In genomic region chr16:4935231-4935855, GRCh38 we compare ENCODE assay signal across 8 cellular contexts. TPM values are rescaled to one million over a fixed set of nuclear protein-coding genes. Genes with fewer than 3 reads are reported as not detected.
A peak's percentile ranks its signal among the peaks of the same experiment; 100 is the strongest.
DNase-seq lines count a peak whose midpoint lies in the region; ATAC-seq and TF ChIP-seq lines count a peak whose summit lies in the region.
"Had no signal": no experiment of that assay in that cellular context is flagged by ENCODE, and none has a peak within 500 bp of the region (broad histone marks: within the 10 kb centered on the region; RNA-seq: fewer than 3 reads in every experiment).

No MANE protein-coding gene starts in this region.

- peak overlapping the region; percentile 91 for H3K27ac ChIP-seq in vagina

- H3K4me3 ChIP-seq in mucosa of stomach (ENCODE audit: low read length) = peak overlapping the region; percentile 50
- peak overlapping the region; percentile 77 to 84 for H3K4me3 ChIP-seq in vagina

- no peaks in the 10 kb centered on the region for H3K4me1 Mint-ChIP-seq in activated naive CD8-positive, alpha-beta T cell treated with anti-CD3 and anti-CD28 coated beads for 36 hours

- H3K27ac Mint-ChIP-seq in activated naive CD8-positive, alpha-beta T cell treated with anti-CD3 and anti-CD28 coated beads for 36 hours = no peak overlapping the region

- peaks cover 8% of the 10 kb centered on the region for H3K27me3 ChIP-seq in mucosa of stomach (ENCODE audit: control insufficient read depth, insufficient read depth, low read length)
- H3K27me3 ChIP-seq in vagina = no peaks in the 10 kb centered on the region

- H3K27me3 Mint-ChIP-seq in activated naive CD8-positive, alpha-beta T cell treated with anti-CD3 and anti-CD28 coated beads for 36 hours = peaks cover 39% of the 10 kb centered on the region

- H3K36me3 ChIP-seq in mucosa of stomach (ENCODE audit: control insufficient read depth, insufficient read depth, low read length) (no peaks in the 10 kb centered on the region), vagina (peaks cover 0 to 2% of the 10 kb centered on the region in 2 donors)

- H3K9me3 Mint-ChIP-seq in activated naive CD8-positive, alpha-beta T cell treated with anti-CD3 and anti-CD28 coated beads for 36 hours = no peaks in the 10 kb centered on the region

- DNase-seq in NCI-H226 (peak; percentile 89), fibroblast of gingiva (ENCODE audit: low read depth) (peak; percentile 99), vagina (ENCODE audit: extremely low spot score in 2 of 2) (peak in 1 of 2 donors; percentile 98), CD1c-positive myeloid dendritic cell (ENCODE audit: extremely low spot score) (no peak)
- no peak for DNase-seq in activated naive CD8-positive, alpha-beta T cell treated with anti-CD3 and anti-CD28 coated beads for 36 hours

- TF ChIP-seq CTCF in vagina (IDR thresholded peaks at IDR 0.05) = no peak

- intact Hi-C loops in vagina (cut with DNase I) = no loop called here

- no peak overlapping the region for H3K4me3 Mint-ChIP-seq in activated naive CD8-positive, alpha-beta T cell treated with anti-CD3 and anti-CD28 coated beads for 36 hours

- H3K9me3 ChIP-seq in mucosa of stomach (ENCODE audit: control insufficient read depth, low read length) (no peaks in the 10 kb centered on the region), vagina (no peaks in the 10 kb centered on the region)

- peak overlapping the region; percentile 80 for H3K9ac ChIP-seq in mucosa of stomach (ENCODE audit: low read length)

- ATAC-seq in GM18907 (IDR thresholded peaks at IDR 0.05; ENCODE audit: unreplicated experiment) = no peak

- H3K4me1 ChIP-seq in mucosa of stomach (ENCODE audit: control insufficient read depth, insufficient read depth, low read length) (peaks cover 33% of the 10 kb centered on the region), vagina (peaks cover 75% of the 10 kb centered on the region)

- peak in 1 of 2 donors; percentile 5 for TF ChIP-seq POLR2A in vagina (IDR thresholded peaks at IDR 0.05)

- no peaks in the 10 kb centered on the region for H3K36me3 Mint-ChIP-seq in activated naive CD8-positive, alpha-beta T cell treated with anti-CD3 and anti-CD28 coated beads for 36 hours

RNA-seq across cellular contexts. Expression of gene PPL, which starts 1.6 kb away (rescaled TPM):
- 391 TPM for total RNA-seq in vagina
- not detected for total RNA-seq in activated naive CD8-positive, alpha-beta T cell treated with anti-CD3 and anti-CD28 coated beads for 36 hours
- total RNA-seq: T-helper 2 cell treated with Interferon-gamma antibody and Interleukin-4, amounts not matched to agents 100 ng/mL and 5 ng/mL, for 36 hours had no signal

RNA-seq across cellular contexts. Expression of gene SEC14L5, which starts 22.8 kb away (rescaled TPM):
- 0.49 TPM for total RNA-seq in vagina
- under 1 TPM; 0.04 to 0.10 TPM for total RNA-seq in activated naive CD8-positive, alpha-beta T cell treated with anti-CD3 and anti-CD28 coated beads for 36 hours
- total RNA-seq: T-helper 2 cell treated with Interferon-gamma antibody and Interleukin-4, amounts not matched to agents 100 ng/mL and 5 ng/mL, for 36 hours had no signal

Comparison
In these comparisons a context has a peak if more than half of its experiments do, and no peak if none do; other contexts are left out.
1. DNase-seq: peak in NCI-H226 (single experiment) and fibroblast of gingiva (single experiment); none in activated naive CD8-positive, alpha-beta T cell treated with anti-CD3 and anti-CD28 coated beads for 36 hours (single experiment) and CD1c-positive myeloid dendritic cell (single experiment).
2. RNA of gene PPL, which starts 1.6 kb away (total RNA-seq): 391 TPM in vagina (single experiment); not detected in activated naive CD8-positive, alpha-beta T cell treated with anti-CD3 and anti-CD28 coated beads for 36 hours; every median in the first group is over 100 times any median in the second.